In genomic region chr16:85381738-85382592, GRCh38 we compare ENCODE assay signal across 13 cellular contexts.
A peak's percentile ranks its signal among the peaks of the same experiment; 100 is the strongest.
DNase-seq lines count a peak whose midpoint lies in the region; ATAC-seq, FAIRE-seq and TF ChIP-seq lines count a peak whose summit lies in the region.
"Had no signal": no experiment of that assay in that cellular context is flagged by ENCODE, and none has a peak within 500 bp of the region (broad histone marks: within the 10 kb centered on the region; RNA-seq: fewer than 3 reads in every experiment).

No MANE protein-coding gene starts in this region.

- no peaks in the 10 kb centered on the region for H3K36me3 ChIP-seq in kidney (ENCODE audit: control insufficient read depth in 1 of 2, insufficient read depth in 2 of 2, low read length in 2 of 2)
- H3K36me3 ChIP-seq in upper lobe of right lung: no peaks in the 10 kb centered on the region
- H3K36me3 ChIP-seq: pancreas had no signal

- no peaks in the 10 kb centered on the region for H3K27me3 Mint-ChIP-seq in CD4-positive, alpha-beta T cell

- no peaks in the 10 kb centered on the region for H3K9me3 Mint-ChIP-seq in CD4-positive, alpha-beta T cell

- CTCF ChIA-PET in CD4-positive, alpha-beta T cell (lab: Charles Lee): no interaction called here

- H3K4me3 Mint-ChIP-seq in CD4-positive, alpha-beta T cell: no peak overlapping the region

- no peak for FAIRE-seq in kidney (lab: Jason Lieb, UNC)
- FAIRE-seq: pancreas had no signal

- no peak overlapping the region for H3K9ac ChIP-seq in kidney (ENCODE audit: low read length in 2 of 2)

- H3K9me3 ChIP-seq in kidney (ENCODE audit: control insufficient read depth in 1 of 2, low read length in 2 of 2) (no peaks in the 10 kb centered on the region), upper lobe of right lung (no peaks in the 10 kb centered on the region)
- H3K9me3 ChIP-seq in CD4-positive, alpha-beta T cell (ENCODE audit: control insufficient read depth, low read length): no peaks in the 10 kb centered on the region
- H3K9me3 ChIP-seq: pancreas had no signal

- no peaks in the 10 kb centered on the region for H3K36me3 Mint-ChIP-seq in CD4-positive, alpha-beta T cell (ENCODE audit: low read depth)

- intact Hi-C loops in left cardiac atrium (cut with DNase I) (no loop called here), cardiac septum (cut with DNase I) (no loop called here), kidney (cut with DNase I) (no loop called here), upper lobe of right lung (cut with DNase I) (no loop called here)
- intact Hi-C loops in CD4-positive, alpha-beta T cell (cut with DNase I, micrococcal nuclease): no loop called here

- H3K27ac ChIP-seq in kidney (ENCODE audit: low read depth in 2 of 2, low read length in 2 of 2) (no peak overlapping the region), upper lobe of right lung (no peak overlapping the region)
- H3K27ac ChIP-seq in CD4-positive, alpha-beta T cell (ENCODE audit: low read depth, low read length): no peak overlapping the region
- H3K27ac ChIP-seq: pancreas, VCaP had no signal

- no peak for DNase-seq in left cardiac atrium
- DNase-seq in cardiac septum (ENCODE audit: low spot score): no peak
- peak; percentile 67 for DNase-seq in astrocyte of the cerebellum (ENCODE audit: low read depth)
- peak; percentile 77 for DNase-seq in kidney
- DNase-seq in upper lobe of right lung: no peak
- DNase-seq in NCI-H1417 (lab: John Stamatoyannopoulos, UW): no peak
- no peak for DNase-seq in middle frontal gyrus (ENCODE audit: extremely low spot score, low spot score)
- DNase-seq in CD4-positive, alpha-beta T cell: no peak
- DNase-seq: activated T-cell treated with anti-CD3 and anti-CD28 coated beads for 4 hours; EL; stimulated activated CD4-positive, alpha-beta T cell treated with anti-CD3 and anti-CD28 coated beads, Interleukin-4, amount 100 ng/mL, for 24 hours had no signal

- POLR2A ChIA-PET in CD4-positive, alpha-beta T cell (lab: Charles Lee): no interaction called here

- no peaks in the 10 kb centered on the region for H3K4me1 Mint-ChIP-seq in CD4-positive, alpha-beta T cell (ENCODE audit: low read depth)

- no peak overlapping the region for H3K4me3 ChIP-seq in astrocyte of the cerebellum (ENCODE audit: low read depth, low read length)
- no peak overlapping the region for H3K4me3 ChIP-seq in kidney (ENCODE audit: low read length in 2 of 2)
- no peak overlapping the region for H3K4me3 ChIP-seq in upper lobe of right lung
- H3K4me3 ChIP-seq: pancreas had no signal

- TF ChIP-seq CTCF in astrocyte of the cerebellum (IDR thresholded peaks at IDR 0.05; ENCODE audit: low read depth, low read length, missing control alignments): no peak
- no peak for TF ChIP-seq CTCF in kidney (IDR thresholded peaks at IDR 0.05; ENCODE audit: borderline replicate concordance, extremely low read depth, insufficient read depth)
- TF ChIP-seq CTCF in upper lobe of right lung (IDR thresholded peaks at IDR 0.05): no peak
- TF ChIP-seq CTCF in CD4-positive, alpha-beta T cell (IDR thresholded peaks at IDR 0.05): no peak

- in situ Hi-C loops in astrocyte of the cerebellum (cut with HindIII; ENCODE audit: low sequenced_read_pairs): no loop called here

- H3K4me1 ChIP-seq in kidney (ENCODE audit: control insufficient read depth in 1 of 2, insufficient read depth in 1 of 2, low read depth in 1 of 2, low read length in 2 of 2): peaks cover 20 to 28% of the 10 kb centered on the region in 2 donors
- H3K4me1 ChIP-seq in upper lobe of right lung: peaks cover 20% of the 10 kb centered on the region

- H3K27me3 ChIP-seq in upper lobe of right lung: no peaks in the 10 kb centered on the region
- H3K27me3 ChIP-seq in CD4-positive, alpha-beta T cell (ENCODE audit: control insufficient read depth, insufficient read depth, low read length): peaks cover 5% of the 10 kb centered on the region
- H3K27me3 ChIP-seq: pancreas had no signal

- peak; percentile 29 to 38 for ATAC-seq in left cardiac atrium
- ATAC-seq in upper lobe of right lung: peak; percentile 20
- no peak for ATAC-seq in CD4-positive, alpha-beta T cell (ENCODE audit: poor library complexity)

- H3K27ac Mint-ChIP-seq in CD4-positive, alpha-beta T cell: no peak overlapping the region

Comparison
In these comparisons a context has a peak if more than half of its experiments do, and no peak if none do; other contexts are left out.
1. DNase-seq: peak in astrocyte of the cerebellum (single experiment) and kidney (single experiment); none in left cardiac atrium (single experiment), cardiac septum (single experiment), upper lobe of right lung (single experiment), NCI-H1417 (0 of 3), middle frontal gyrus (single experiment) and CD4-positive, alpha-beta T cell (0 of 10).